ENCODE assay signal across 18 cellular contexts in genomic region chr14:21063479-21063878, GRCh38. TPM values are rescaled to one million over a fixed set of nuclear protein-coding genes. Genes with fewer than 3 reads are reported as not detected.
DNase-seq lines count a peak whose midpoint lies in the region; ATAC-seq and TF ChIP-seq lines count a peak whose summit lies in the region.
"Had no signal": no experiment of that assay in that cellular context is flagged by ENCODE, and none has a peak within 500 bp of the region (broad histone marks: within the 10 kb centered on the region; RNA-seq: fewer than 3 reads in every experiment).

No MANE protein-coding gene starts in this region.

- peak; percentile 75 for DNase-seq in AG20443 (ENCODE audit: low spot score)
- DNase-seq in MG63, result peak; percentile 39
- DNase-seq in fibroblast of gingiva (ENCODE audit: low read depth), result peak; percentile 67
- DNase-seq in osteoblast (ENCODE audit: insufficient read length, low spot score, missing footprints), result peak; percentile 86
- no peak for DNase-seq in left colon
- DNase-seq: activated CD4-positive, alpha-beta memory T cell treated with anti-CD3 and anti-CD28 coated beads for 36 hours; activated naive CD4-positive, alpha-beta T cell treated with Interleukin-2 at 50 U/mL for 16 hours; heart left ventricle; spleen; upper lobe of left lung had no signal

- peaks cover 27% of the 10 kb centered on the region for H3K4me1 ChIP-seq in osteoblast (ENCODE audit: insufficient read depth, low read length)

- no peak for TF ChIP-seq CTCF in osteoblast (IDR thresholded peaks at IDR 0.05; ENCODE audit: extremely low read depth, low read depth, low read length)

- H3K4me2 ChIP-seq in osteoblast (ENCODE audit: insufficient read depth, low read length), result peak overlapping the region; percentile 8

- no peak overlapping the region for H3K27ac ChIP-seq in osteoblast (ENCODE audit: low read depth, low read length)
- H3K27ac ChIP-seq: C4-2B, upper lobe of left lung had no signal

- no peaks in the 10 kb centered on the region for H3K9me3 ChIP-seq in MG63
- no peaks in the 10 kb centered on the region for H3K9me3 ChIP-seq in osteoblast (ENCODE audit: low read depth, low read length)
- H3K9me3 ChIP-seq: heart left ventricle, spleen, upper lobe of left lung had no signal

- H3K36me3 ChIP-seq in MG63, result no peaks in the 10 kb centered on the region
- no peaks in the 10 kb centered on the region for H3K36me3 ChIP-seq in osteoblast (ENCODE audit: insufficient read depth, low read length)
- H3K36me3 ChIP-seq: heart left ventricle, spleen, upper lobe of left lung had no signal

- H4K20me1 ChIP-seq in osteoblast (ENCODE audit: insufficient read depth, low read length), result no peaks in the 10 kb centered on the region

- no peaks in the 10 kb centered on the region for H3K79me2 ChIP-seq in osteoblast (ENCODE audit: insufficient read depth, low read length)

- intact Hi-C loops in left colon (cut with DNase I, micrococcal nuclease), result no loop called here

- H2AFZ ChIP-seq in osteoblast (ENCODE audit: low read length), result no peak overlapping the region

- H3K27me3 ChIP-seq in MG63 (no peaks in the 10 kb centered on the region), osteoblast (ENCODE audit: insufficient read depth, low read length) (no peaks in the 10 kb centered on the region)
- H3K27me3 ChIP-seq: heart left ventricle, upper lobe of left lung had no signal

- ATAC-seq in activated CD4-positive, CD25-positive, alpha-beta regulatory T cell treated with anti-CD3 and anti-CD28 coated beads, Interleukin-2, amount 50 U/mL, for 24 hours, result no peak
- ATAC-seq in GM19328 (IDR thresholded peaks at IDR 0.05; ENCODE audit: unreplicated experiment) (no peak), GM18502 (IDR thresholded peaks at IDR 0.05; ENCODE audit: poor library complexity, unreplicated experiment) (no peak), left colon (no peak)

- no peak overlapping the region for H3K4me3 ChIP-seq in MG63
- H3K4me3 ChIP-seq in osteoblast (ENCODE audit: insufficient read depth, low read length), result no peak overlapping the region
- H3K4me3 ChIP-seq: heart left ventricle, spleen, upper lobe of left lung had no signal

RNA-seq across cellular contexts. Expression of gene RNASE8, which starts 5.9 kb away (rescaled TPM):
- not detected in 2 replicates for total RNA-seq in MG63 (2014; rRNA removed; shearing (Covaris generic); ENCODE audit: low replicate concordance)
- total RNA-seq in osteoblast (not detected in 2 replicates), left colon (not detected)
- total RNA-seq: activated CD4-positive, alpha-beta memory T cell treated with anti-CD3 and anti-CD28 coated beads for 36 hours; dermis microvascular lymphatic vessel endothelial cell; H1; heart left ventricle; mucosa of gallbladder; spleen; T-helper 1 cell treated with Interleukin-12 subunit alpha and Interleukin-12 subunit beta and Interleukin-4 antibody, amounts not matched to agents 30 ng/mL and 1 ng/mL, for 36 hours; upper lobe of left lung had no signal

RNA-seq across cellular contexts. Expression of gene ARHGEF40, which starts 6.6 kb away (rescaled TPM):
- 9.1 and 10.0 TPM in 2 replicates for total RNA-seq in MG63 (2014; rRNA removed; shearing (Covaris generic); ENCODE audit: low replicate concordance)
- 33.3 and 35.4 TPM in 2 replicates for total RNA-seq in osteoblast
- total RNA-seq in left colon, result 10 to 100 TPM; 37.2 to 40.8 TPM
- total RNA-seq: T-helper 1 cell treated with Interleukin-12 subunit alpha and Interleukin-12 subunit beta and Interleukin-4 antibody, amounts not matched to agents 30 ng/mL and 1 ng/mL, for 36 hours had no signal

RNA-seq across cellular contexts. Expression of gene RNASE7, which starts 21.3 kb away (rescaled TPM):
- total RNA-seq in MG63 (2014; rRNA removed; shearing (Covaris generic); ENCODE audit: low replicate concordance), result not detected in 2 replicates
- total RNA-seq in osteoblast, result not detected in 2 replicates
- under 1 TPM in 1 of 2 donors, not detected in 1; 0.31 TPM for total RNA-seq in left colon
- total RNA-seq: activated CD4-positive, alpha-beta memory T cell treated with anti-CD3 and anti-CD28 coated beads for 36 hours; dermis microvascular lymphatic vessel endothelial cell; H1; heart left ventricle; spleen; T-helper 1 cell treated with Interleukin-12 subunit alpha and Interleukin-12 subunit beta and Interleukin-4 antibody, amounts not matched to agents 30 ng/mL and 1 ng/mL, for 36 hours; upper lobe of left lung had no signal

RNA-seq across cellular contexts. Expression of gene RNASE13, which starts 28.9 kb away (rescaled TPM):
- not detected in 2 replicates for total RNA-seq in MG63 (2014; rRNA removed; shearing (Covaris generic); ENCODE audit: low replicate concordance)
- total RNA-seq in osteoblast (not detected in 2 replicates), left colon (not detected)
- total RNA-seq: activated CD4-positive, alpha-beta memory T cell treated with anti-CD3 and anti-CD28 coated beads for 36 hours; dermis microvascular lymphatic vessel endothelial cell; H1; heart left ventricle; T-helper 1 cell treated with Interleukin-12 subunit alpha and Interleukin-12 subunit beta and Interleukin-4 antibody, amounts not matched to agents 30 ng/mL and 1 ng/mL, for 36 hours; upper lobe of left lung had no signal

RNA-seq across cellular contexts. Expression of gene TPPP2, which starts 33.5 kb away (rescaled TPM):
- total RNA-seq in MG63 (2014; rRNA removed; shearing (Covaris generic); ENCODE audit: low replicate concordance), result not detected in 2 replicates
- total RNA-seq in osteoblast (not detected in 2 replicates), left colon (under 1 TPM; 0.28 to 0.58 TPM)
- total RNA-seq: activated CD4-positive, alpha-beta memory T cell treated with anti-CD3 and anti-CD28 coated beads for 36 hours; dermis microvascular lymphatic vessel endothelial cell; H1; T-helper 1 cell treated with Interleukin-12 subunit alpha and Interleukin-12 subunit beta and Interleukin-4 antibody, amounts not matched to agents 30 ng/mL and 1 ng/mL, for 36 hours; upper lobe of left lung had no signal

Comparison
In these comparisons a context has a peak if more than half of its experiments do, and no peak if none do; other contexts are left out.
1. DNase-seq: peak in AG20443 (single experiment), MG63 (single experiment), fibroblast of gingiva (single experiment) and osteoblast (single experiment); none in left colon (0 of 2).